20 cellular contexts compared by ENCODE assay signal in the genomic region with DNA sequence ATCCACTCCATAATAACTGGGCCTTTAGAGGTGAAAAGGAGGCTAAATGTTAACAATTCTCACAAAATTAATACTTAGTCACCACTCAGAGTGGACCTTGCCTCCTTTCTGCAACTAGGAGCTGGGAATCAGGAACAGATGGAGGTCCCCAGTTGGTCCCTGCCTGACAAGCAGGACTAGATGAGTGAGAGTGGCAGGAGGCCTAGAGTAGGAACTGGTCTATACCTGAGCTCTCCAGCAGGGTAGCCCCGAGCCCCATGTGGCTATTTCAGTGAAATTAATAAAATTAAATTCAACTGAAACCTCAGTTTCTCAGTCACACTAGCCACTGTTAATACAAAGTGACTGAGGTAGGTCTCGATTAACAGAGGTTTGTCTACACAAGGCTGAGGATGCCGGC.
A peak's percentile ranks its signal among the peaks of the same experiment; 100 is the strongest.
DNase-seq lines count a peak whose midpoint lies in the region; ATAC-seq and TF ChIP-seq lines count a peak whose summit lies in the region.
"Had no signal": no experiment of that assay in that cellular context is flagged by ENCODE, and none has a peak within 500 bp of the region (broad histone marks: within the 10 kb centered on the region; RNA-seq: fewer than 3 reads in every experiment).

No MANE protein-coding gene starts in this region.

- ATAC-seq in HG02973 (IDR thresholded peaks at IDR 0.05; ENCODE audit: unreplicated experiment) = no peak
- ATAC-seq: CD8-positive, alpha-beta T cell had no signal

- no peaks in the 10 kb centered on the region for H3K36me3 ChIP-seq in OCI-LY1 (ENCODE audit: insufficient read depth, low read length)
- H3K36me3 ChIP-seq in smooth muscle cell (ENCODE audit: low read depth) = no peaks in the 10 kb centered on the region
- H3K36me3 ChIP-seq: esophagus muscularis mucosa, heart left ventricle, MG63 had no signal

- H2AFZ ChIP-seq in OCI-LY1 (ENCODE audit: low read length) (no peak overlapping the region), smooth muscle cell (ENCODE audit: low read depth) (no peak overlapping the region)

- H3K4me1 ChIP-seq in OCI-LY1 (ENCODE audit: insufficient read depth, low read length, severe bottlenecking) (no peaks in the 10 kb centered on the region), smooth muscle cell (ENCODE audit: low read depth) (no peaks in the 10 kb centered on the region)
- H3K4me1 ChIP-seq: heart left ventricle had no signal

- 66% methylated on average over 3 of the region's 3 CpGs for WGBS in smooth muscle cell (ENCODE audit: low lambda C conversion rate)

- H3F3A ChIP-seq in OCI-LY1 (ENCODE audit: insufficient read depth, low read length) (no peaks in the 10 kb centered on the region), smooth muscle cell (ENCODE audit: low read depth) (no peaks in the 10 kb centered on the region)

- no peaks in the 10 kb centered on the region for H3K9me3 ChIP-seq in OCI-LY1 (ENCODE audit: low read length)
- no peaks in the 10 kb centered on the region for H3K9me3 ChIP-seq in smooth muscle cell (replicated peaks; ENCODE audit: low read depth)
- H3K9me3 ChIP-seq: esophagus muscularis mucosa, heart left ventricle, MG63 had no signal

- no peaks in the 10 kb centered on the region for H3K79me2 ChIP-seq in OCI-LY1 (ENCODE audit: insufficient read depth, low read length)
- H3K79me2 ChIP-seq in smooth muscle cell (ENCODE audit: low read depth) = no peaks in the 10 kb centered on the region

- H3K27me3 ChIP-seq in OCI-LY1 (ENCODE audit: insufficient read depth, low read length) = no peaks in the 10 kb centered on the region
- H3K27me3 ChIP-seq in smooth muscle cell (ENCODE audit: low read depth) = no peaks in the 10 kb centered on the region
- H3K27me3 ChIP-seq: esophagus muscularis mucosa had no signal

- no peaks in the 10 kb centered on the region for H4K20me1 ChIP-seq in OCI-LY1 (ENCODE audit: insufficient read depth, low read length)
- H4K20me1 ChIP-seq in smooth muscle cell (ENCODE audit: low read depth) = no peaks in the 10 kb centered on the region

- TF ChIP-seq CTCF in OCI-LY1 (IDR thresholded peaks at IDR 0.05; ENCODE audit: low read length) (peak; percentile 9; the same call in 1 of the 2 replicates), epithelial cell of proximal tubule (conservative IDR thresholded peaks at IDR 0.05; ENCODE audit: low read depth, low read length) (peak; percentile 30), smooth muscle cell (IDR thresholded peaks at IDR 0.05; ENCODE audit: borderline replicate concordance, insufficient read depth, poor library complexity, severe bottlenecking) (peak; percentile 8)

- DNase-seq in NCI-H82 (lab: John Stamatoyannopoulos, UW) (peak; percentile 40), NCI-H82 treated with DMSO at 0.1 percent for 48 hours (lab: John Stamatoyannopoulos, UW; ENCODE audit: unreplicated experiment) (no peak), epithelial cell of proximal tubule (ENCODE audit: low read depth) (no peak), smooth muscle cell (lab: John Stamatoyannopoulos, UW; ENCODE audit: unreplicated experiment) (no peak), T-helper 2 cell (no peak), hepatic stellate cell (ENCODE audit: low spot score) (no peak)
- DNase-seq: activated CD4-positive, alpha-beta T cell treated with anti-CD3 and anti-CD28 coated beads for 48 hours; activated CD8-positive, alpha-beta memory T cell treated with anti-CD3 and anti-CD28 coated beads, Interleukin-2, amount 50 U/mL, for 48 hours; activated naive CD4-positive, alpha-beta T cell treated with anti-CD3 and anti-CD28 coated beads, Interleukin-2, amount 10 ng/mL, durations not matched to agents 7 days and 5 days; CD8-positive, alpha-beta T cell; dermis blood vessel endothelial cell; GDM1; heart left ventricle; kidney; MG63; midbrain; NCI-H1930 had no signal

- H3K4me2 ChIP-seq in OCI-LY1 (ENCODE audit: low read length) = no peak overlapping the region
- H3K4me2 ChIP-seq in smooth muscle cell = no peak overlapping the region

- H3K27ac ChIP-seq in OCI-LY1 (ENCODE audit: low read depth, low read length, poor library complexity, severe bottlenecking) = no peak overlapping the region
- no peak overlapping the region for H3K27ac ChIP-seq in smooth muscle cell (ENCODE audit: low read depth)
- H3K27ac ChIP-seq: esophagus muscularis mucosa, heart left ventricle had no signal

- H3K4me3 ChIP-seq in OCI-LY1 (ENCODE audit: low read depth, low read length, poor library complexity, severe bottlenecking) = no peak overlapping the region
- H3K4me3 ChIP-seq in epithelial cell of proximal tubule (ENCODE audit: low read depth, low read length) = no peak overlapping the region
- no peak overlapping the region for H3K4me3 ChIP-seq in smooth muscle cell
- H3K4me3 ChIP-seq: esophagus muscularis mucosa, heart left ventricle, MG63 had no signal

- H3K9ac ChIP-seq in OCI-LY1 (ENCODE audit: low read length) = no peak overlapping the region
- no peak overlapping the region for H3K9ac ChIP-seq in smooth muscle cell (ENCODE audit: low read depth)

- no peaks in the 10 kb centered on the region for H3K9me2 ChIP-seq in OCI-LY1 (ENCODE audit: low read depth, low read length)
